Comparison of ENCODE assay signal across 15 cellular contexts in genomic region chr18:28963481-28963880, GRCh38.
DNase-seq lines count a peak whose midpoint lies in the region; ATAC-seq and TF ChIP-seq lines count a peak whose summit lies in the region.
"Had no signal": no experiment of that assay in that cellular context is flagged by ENCODE, and none has a peak within 500 bp of the region (broad histone marks: within the 10 kb centered on the region; RNA-seq: fewer than 3 reads in every experiment).

No MANE protein-coding gene starts in this region.

- peak overlapping the region; percentile 11 for H2AFZ ChIP-seq in osteoblast (ENCODE audit: low read length)

- H3K79me2 ChIP-seq in osteoblast (ENCODE audit: insufficient read depth, low read length): no peaks in the 10 kb centered on the region

- H3K4me2 ChIP-seq in osteoblast (ENCODE audit: insufficient read depth, low read length): no peak overlapping the region

- TF ChIP-seq CTCF in AG10803 (conservative IDR thresholded peaks at IDR 0.05; ENCODE audit: low read length) (no peak), osteoblast (IDR thresholded peaks at IDR 0.05; ENCODE audit: extremely low read depth, low read depth, low read length) (no peak)

- no peaks in the 10 kb centered on the region for H3K27me3 ChIP-seq in osteoblast (ENCODE audit: insufficient read depth, low read length)
- H3K27me3 ChIP-seq: Peyer's patch had no signal

- no peak overlapping the region for H3K27ac ChIP-seq in osteoblast (ENCODE audit: low read depth, low read length)
- H3K27ac ChIP-seq: Peyer's patch had no signal

- no peak overlapping the region for H3K4me3 ChIP-seq in AG10803 (ENCODE audit: low read length)
- no peak overlapping the region for H3K4me3 ChIP-seq in osteoblast (ENCODE audit: insufficient read depth, low read length)
- H3K4me3 ChIP-seq: Peyer's patch had no signal

- no peaks in the 10 kb centered on the region for H4K20me1 ChIP-seq in osteoblast (ENCODE audit: insufficient read depth, low read length)

- H3K4me1 ChIP-seq in osteoblast (ENCODE audit: insufficient read depth, low read length): peaks cover 4% of the 10 kb centered on the region
- H3K4me1 ChIP-seq: Peyer's patch had no signal

- no peaks in the 10 kb centered on the region for H3K9me3 ChIP-seq in osteoblast (ENCODE audit: low read depth, low read length)
- H3K9me3 ChIP-seq: Peyer's patch had no signal

- no peaks in the 10 kb centered on the region for H3K36me3 ChIP-seq in osteoblast (ENCODE audit: insufficient read depth, low read length)
- H3K36me3 ChIP-seq: Peyer's patch had no signal

- peak; percentile 63 for DNase-seq in AG10803 (ENCODE audit: low read depth)
- peak; percentile 38 for DNase-seq in NCI-H1694 (lab: John Stamatoyannopoulos, UW)
- DNase-seq in dedifferentiated amniotic fluid mesenchymal stem cell (ENCODE audit: extremely low spot score): peak; percentile 28
- DNase-seq in osteoblast (ENCODE audit: insufficient read length, low spot score, missing footprints): no peak
- no peak for DNase-seq in SKM-1 (lab: John Stamatoyannopoulos, UW; ENCODE audit: unreplicated experiment)
- no peak for DNase-seq in stimulated activated naive CD8-positive, alpha-beta T cell treated with anti-CD3 and anti-CD28 coated beads, Interleukin-15, Interleukin-2, amounts not matched to agents 100 U/mL and 50 U/mL, for 24 hours
- DNase-seq: CD8-positive, alpha-beta T cell; HCEC 1CT; NCI-H1048; NCI-H446 treated with DMSO at 0.1 percent for 48 hours; NCI-H82; Peyer's patch; SHP77 had no signal

- no peak for ATAC-seq in HG03521 (IDR thresholded peaks at IDR 0.05; ENCODE audit: unreplicated experiment)
- ATAC-seq in activated CD4-positive, CD25-positive, alpha-beta regulatory T cell treated with anti-CD3 and anti-CD28 coated beads, Interleukin-2, amount 50 U/mL, for 24 hours: no peak
- ATAC-seq in stimulated activated naive CD8-positive, alpha-beta T cell treated with anti-CD3 and anti-CD28 coated beads, Interleukin-15, Interleukin-2, amounts not matched to agents 100 U/mL and 50 U/mL, for 24 hours: no peak
- ATAC-seq: CD8-positive, alpha-beta T cell had no signal

Comparison
In these comparisons a context has a peak if more than half of its experiments do, and no peak if none do; other contexts are left out.
1. DNase-seq: peak in AG10803 (single experiment), NCI-H1694 (single experiment) and dedifferentiated amniotic fluid mesenchymal stem cell (single experiment); none in osteoblast (single experiment), SKM-1 (single experiment) and stimulated activated naive CD8-positive, alpha-beta T cell treated with anti-CD3 and anti-CD28 coated beads, Interleukin-15, Interleukin-2, amounts not matched to agents 100 U/mL and 50 U/mL, for 24 hours (single experiment).